Comparison of ENCODE assay signal across 8 cellular contexts in the genomic region with DNA sequence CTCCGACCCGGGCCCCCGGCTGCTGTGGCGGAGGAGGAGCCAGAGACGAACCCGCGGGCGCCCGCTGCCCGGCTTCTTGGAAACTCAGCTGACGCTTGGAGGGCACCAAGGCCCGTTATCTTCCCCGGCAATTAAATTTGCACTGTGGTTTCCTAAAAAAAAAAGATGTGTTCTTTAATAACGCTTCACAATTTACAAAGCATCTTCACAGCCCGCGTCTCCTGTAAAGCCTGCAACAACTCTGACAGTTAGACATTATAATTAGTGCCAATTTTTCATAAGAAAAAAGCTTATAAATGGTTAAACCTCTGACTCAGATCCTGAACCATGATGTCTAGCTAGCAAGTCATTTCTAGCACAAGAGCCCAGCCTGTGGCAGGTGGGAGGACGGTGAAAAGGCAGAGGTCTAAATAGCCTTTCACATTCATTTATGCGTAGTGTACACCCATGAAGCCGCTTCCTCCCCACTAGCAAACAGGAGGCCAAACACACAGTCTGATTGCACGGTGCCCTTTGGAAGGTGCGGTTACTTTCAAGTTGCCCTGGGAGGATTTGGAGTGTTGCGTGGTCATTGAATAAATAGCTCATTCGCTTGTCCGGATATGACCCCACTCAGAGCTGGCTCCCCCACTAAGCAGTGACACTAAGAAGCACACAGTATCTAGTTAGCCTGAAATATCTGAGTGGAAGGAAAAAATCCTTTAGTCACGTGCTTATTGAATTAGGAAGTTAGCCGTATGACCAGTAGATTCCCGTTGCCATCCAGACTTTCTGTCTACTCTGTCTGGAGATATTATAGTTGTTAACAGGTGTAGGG. TPM values are rescaled to one million over a fixed set of nuclear protein-coding genes. Genes with fewer than 3 reads are reported as not detected.
DNase-seq lines count a peak whose midpoint lies in the region; ATAC-seq and TF ChIP-seq lines count a peak whose summit lies in the region.

No MANE protein-coding gene starts in this region.

- no peak for TF ChIP-seq CTCF in body of pancreas (IDR thresholded peaks at IDR 0.05)

- ATAC-seq in GM21717 (IDR thresholded peaks at IDR 0.05; ENCODE audit: unreplicated experiment) (peak; percentile 45), body of pancreas (peak; percentile 34)

- no peaks in the 10 kb centered on the region for H3K27me3 ChIP-seq in body of pancreas

- peak overlapping the region; percentile 63 for H3K4me3 ChIP-seq in Jurkat, Clone E6-1 (ENCODE audit: low read length)
- peak overlapping the region; percentile 66 to 72 for H3K4me3 ChIP-seq in body of pancreas

- peak overlapping the region; percentile 92 to 99 (median 98) for H3K27ac ChIP-seq in body of pancreas

- H3K4me1 Mint-ChIP-seq in immature natural killer cell = peaks cover 24 to 30% of the 10 kb centered on the region in 2 donors

- no peaks in the 10 kb centered on the region for H3K9me3 ChIP-seq in body of pancreas

- no peaks in the 10 kb centered on the region for H3K36me3 ChIP-seq in body of pancreas (replicated peaks in 1 of 2; ENCODE audit: insufficient read depth in 1 of 2, low read depth in 2 of 2)

- peak; percentile 63 for DNase-seq in G401 (ENCODE audit: low spot score)
- DNase-seq in Jurkat, Clone E6-1 (ENCODE audit: low read depth, low spot score) = peak; percentile 22
- peak; percentile 11 for DNase-seq in T-helper 22 cell (ENCODE audit: low read depth)
- peak; percentile 50 to 69 (median 56) for DNase-seq in body of pancreas
- peak; percentile 50 to 54 (median 53) for DNase-seq in immature natural killer cell
- DNase-seq in stimulated activated CD4-positive, alpha-beta T cell treated with anti-CD3 and anti-CD28 coated beads, Interleukin-12 subunit alpha, Interleukin-12 subunit beta, amount 100 ng/mL, for 4 hours = peak; percentile 52
- no peak for DNase-seq in DMS153 treated with DMSO at 0.1 percent for 48 hours (lab: John Stamatoyannopoulos, UW; ENCODE audit: unreplicated experiment)

- intact Hi-C loops in body of pancreas (cut with DNase I) = no loop called here

- H3K27me3 Mint-ChIP-seq in immature natural killer cell (ENCODE audit: low read depth in 3 of 3) = peaks cover 0 to 9% (median 0%) of the 10 kb centered on the region in 3 donors

- in situ Hi-C loops in G401 (cut with HindIII; ENCODE audit: low sequenced_read_pairs) = no loop called here

- H3K27ac Mint-ChIP-seq in immature natural killer cell = peak overlapping the region; percentile 88 to 98 (median 96)

- no peaks in the 10 kb centered on the region for H3K9me3 Mint-ChIP-seq in immature natural killer cell

- H3K4me1 ChIP-seq in body of pancreas = peaks cover 35% of the 10 kb centered on the region

- H3K4me3 Mint-ChIP-seq in immature natural killer cell = peak overlapping the region; percentile 89 to 97 (median 93)

- TF ChIP-seq POLR2A in body of pancreas (IDR thresholded peaks at IDR 0.05) = peak in 2 of 3 donors; percentile 44 to 66

- 0 to 1% methylated on average over 16 to 27 of the region's 27 CpGs for WGBS in body of pancreas, 2 donors

- no peaks in the 10 kb centered on the region for H3K36me3 Mint-ChIP-seq in immature natural killer cell

RNA-seq across cellular contexts. Expression of a gene that starts 0.5 kb away (rescaled TPM):
- 10.6 and 22.2 TPM in 2 replicates for total RNA-seq in G401 (2014; rRNA removed; shearing (Covaris generic))
- polyA plus RNA-seq in Jurkat, Clone E6-1 (2012; ENCODE audit: insufficient read depth, insufficient read length) = 1.8 TPM
- 10 to 100 TPM in 1 of 2 donors, 1 to 10 TPM in 1; 9.9 to 12.2 TPM for total RNA-seq in body of pancreas
- polyA plus RNA-seq in immature natural killer cell = 10 to 100 TPM in 1 of 3 donors, 1 to 10 TPM in 2; 5.3 to 11.9 (median 6.2) TPM
